ENCODE assay signal across 8 cellular contexts in genomic region chr19:50427997-50428425, GRCh38. TPM values are rescaled to one million over a fixed set of nuclear protein-coding genes. Genes with fewer than 3 reads are reported as not detected.
DNase-seq lines count a peak whose midpoint lies in the region; ATAC-seq, FAIRE-seq and TF ChIP-seq lines count a peak whose summit lies in the region.

No MANE protein-coding gene starts in this region.

- H2AFZ ChIP-seq in OCI-LY3 (ENCODE audit: low read depth, low read length) (no peak overlapping the region), keratinocyte (ENCODE audit: control insufficient read depth, low read length) (peak overlapping the region; percentile 72), smooth muscle cell (ENCODE audit: low read depth) (no peak overlapping the region)

- DNase-seq in Daoy (ENCODE audit: low read depth) (peak; percentile 58), keratinocyte (ENCODE audit: low read depth, low spot score) (no peak), smooth muscle cell (lab: John Stamatoyannopoulos, UW; ENCODE audit: unreplicated experiment) (peak; percentile 19), SHP77 (lab: John Stamatoyannopoulos, UW) (no peak)
- DNase-seq in central memory CD4-positive, alpha-beta T cell: peak; percentile 14

- H3K27me3 ChIP-seq in OCI-LY3 (ENCODE audit: low read depth, low read length): no peaks in the 10 kb centered on the region
- H3K27me3 ChIP-seq in keratinocyte (ENCODE audit: control insufficient read depth, extremely low read depth, insufficient read depth, low read length): peaks cover 9% of the 10 kb centered on the region
- no peaks in the 10 kb centered on the region for H3K27me3 ChIP-seq in smooth muscle cell (ENCODE audit: low read depth)

- H3K79me2 ChIP-seq in OCI-LY3 (ENCODE audit: low read length) (0 out of 2 replicates have a peak, but pooled peaks cover 5% of the 10 kb centered on the region), keratinocyte (ENCODE audit: control insufficient read depth, insufficient read depth, low read length) (no peaks in the 10 kb centered on the region), smooth muscle cell (ENCODE audit: low read depth) (no peaks in the 10 kb centered on the region)

- no peak overlapping the region for H3K4me3 ChIP-seq in OCI-LY3 (ENCODE audit: low read length)
- H3K4me3 ChIP-seq in keratinocyte (ENCODE audit: control insufficient read depth in 2 of 3, extremely low read depth in 1 of 3, insufficient read depth in 2 of 3, low read depth in 1 of 3, low read length in 3 of 3): peak overlapping the region; percentile 18 to 59 (median 32)
- peak overlapping the region; percentile 40 for H3K4me3 ChIP-seq in smooth muscle cell

- ATAC-seq in HG02852 (IDR thresholded peaks at IDR 0.05; ENCODE audit: unreplicated experiment) (no peak), GM18873 (IDR thresholded peaks at IDR 0.05; ENCODE audit: low FRiP score, unreplicated experiment) (no peak)

- H3K27ac ChIP-seq in OCI-LY3 (ENCODE audit: low read length) (peak overlapping the region; percentile 90), keratinocyte (ENCODE audit: control insufficient read depth, insufficient read depth, low read length) (no peak overlapping the region), smooth muscle cell (ENCODE audit: low read depth) (no peak overlapping the region)

- H3K4me2 ChIP-seq in OCI-LY3 (ENCODE audit: low read length) (peak overlapping the region; percentile 7; the same call in 1 of the 2 replicates), keratinocyte (ENCODE audit: control insufficient read depth, extremely low read depth, insufficient read depth, low read depth, low read length) (peak overlapping the region; percentile 66), smooth muscle cell (peak overlapping the region; percentile 75)

- H3K9me1 ChIP-seq in keratinocyte (ENCODE audit: control insufficient read depth, extremely low read depth, insufficient read depth, low read length): no peaks in the 10 kb centered on the region

- H3K9ac ChIP-seq in OCI-LY3 (ENCODE audit: low read length): peak overlapping the region; percentile 12; the same call in 1 of the 2 replicates
- H3K9ac ChIP-seq in keratinocyte (ENCODE audit: control insufficient read depth, extremely low read depth, insufficient read depth, low read length): peak overlapping the region; percentile 15
- H3K9ac ChIP-seq in smooth muscle cell (ENCODE audit: low read depth): no peak overlapping the region

- dilution Hi-C loops in keratinocyte (cut with MboI; ENCODE audit: extremely low pct_ligation_motif_present, low sequenced_read_pairs): no loop called here

- TF ChIP-seq CTCF in OCI-LY3 (IDR thresholded peaks at IDR 0.05; ENCODE audit: low read depth, low read length) (no peak), keratinocyte (optimal IDR thresholded peaks at IDR 0.05 in 1 of 3, IDR thresholded peaks at IDR 0.05 in 1 of 3, conservative IDR thresholded peaks at IDR 0.05 in 1 of 3; ENCODE audit: extremely low read depth in 1 of 3, insufficient read depth in 2 of 3, low read length in 3 of 3) (no peak), smooth muscle cell (IDR thresholded peaks at IDR 0.05; ENCODE audit: borderline replicate concordance, insufficient read depth, poor library complexity, severe bottlenecking) (no peak)

- WGBS in smooth muscle cell (ENCODE audit: low lambda C conversion rate): 24% methylated on average over 31 of the region's 38 CpGs

- H3K36me3 ChIP-seq in OCI-LY3 (replicated peaks; ENCODE audit: low read depth, low read length) (peaks cover 46% of the 10 kb centered on the region), keratinocyte (ENCODE audit: control insufficient read depth in 2 of 2, extremely low read depth in 1 of 2, insufficient read depth in 2 of 2, low read length in 2 of 2) (no peaks in the 10 kb centered on the region), smooth muscle cell (ENCODE audit: low read depth) (no peaks in the 10 kb centered on the region)

- H3K4me1 ChIP-seq in OCI-LY3 (ENCODE audit: low read length) (peaks cover 50% of the 10 kb centered on the region), keratinocyte (ENCODE audit: control insufficient read depth, extremely low read depth, insufficient read depth, low read length) (peaks cover 9% of the 10 kb centered on the region), smooth muscle cell (ENCODE audit: low read depth) (peaks cover 9% of the 10 kb centered on the region)

- FAIRE-seq in keratinocyte (lab: Jason Lieb, UNC): no peak

- H3K9me3 ChIP-seq in OCI-LY3 (ENCODE audit: insufficient read depth, low read length) (no peaks in the 10 kb centered on the region), keratinocyte (ENCODE audit: control insufficient read depth, low read depth, low read length) (no peaks in the 10 kb centered on the region), smooth muscle cell (replicated peaks; ENCODE audit: low read depth) (no peaks in the 10 kb centered on the region)

- H3F3A ChIP-seq in smooth muscle cell (ENCODE audit: low read depth): no peaks in the 10 kb centered on the region

- H4K20me1 ChIP-seq in OCI-LY3 (ENCODE audit: insufficient read depth, low read length): peaks cover 33% of the 10 kb centered on the region
- no peaks in the 10 kb centered on the region for H4K20me1 ChIP-seq in keratinocyte (ENCODE audit: control insufficient read depth, extremely low read depth, insufficient read depth, low read length)
- no peaks in the 10 kb centered on the region for H4K20me1 ChIP-seq in smooth muscle cell (ENCODE audit: low read depth)

RNA-seq across cellular contexts. Expression of gene MYBPC2, which starts 4.7 kb away (rescaled TPM):
- not detected in 2 replicates for total RNA-seq in Daoy (2014; rRNA removed; shearing (Covaris generic))
- 0.01 TPM in 1 of 3 replicates, not detected in the others for polyA plus RNA-seq in keratinocyte
- polyA plus RNA-seq in keratinocyte (2011; ENCODE audit: low read depth): not detected
- polyA plus RNA-seq in keratinocyte (2011; cell fraction: cytosol; rRNA removed): not detected in 2 replicates
- polyA plus RNA-seq in keratinocyte (2011; cell fraction: nucleus; rRNA removed): not detected in 2 replicates
- polyA plus RNA-seq in keratinocyte (2012; ENCODE audit: low replicate concordance): not detected in 2 replicates
- not detected in 3 replicates for polyA minus RNA-seq in keratinocyte
- not detected for polyA minus RNA-seq in keratinocyte (2011; cell fraction: cytosol; rRNA and poly(A)+ RNA removed)
- not detected in 2 replicates for polyA minus RNA-seq in keratinocyte (2011; cell fraction: nucleus; rRNA and poly(A)+ RNA removed)
- 0.18 TPM in 1 of 2 replicates, not detected in the other for total RNA-seq in smooth muscle cell
- polyA plus RNA-seq in smooth muscle cell: not detected in 2 replicates

RNA-seq across cellular contexts. Expression of gene SPIB, which starts 9.3 kb away (rescaled TPM):
- total RNA-seq in Daoy (2014; rRNA removed; shearing (Covaris generic)): not detected in 2 replicates
- polyA plus RNA-seq in keratinocyte (0.10 TPM in 1 of 3 replicates, not detected in the others), smooth muscle cell (0.17 TPM in 1 of 2 replicates, not detected in the other)
- not detected for polyA plus RNA-seq in keratinocyte (2011; ENCODE audit: low read depth)
- polyA plus RNA-seq in keratinocyte (2011; cell fraction: cytosol; rRNA removed): not detected in 2 replicates
- polyA plus RNA-seq in keratinocyte (2011; cell fraction: nucleus; rRNA removed): not detected in 2 replicates
- 0.07 TPM in 1 of 2 replicates, not detected in the other for polyA plus RNA-seq in keratinocyte (2012; ENCODE audit: low replicate concordance)
- not detected in 3 replicates for polyA minus RNA-seq in keratinocyte
- polyA minus RNA-seq in keratinocyte (2011; cell fraction: cytosol; rRNA and poly(A)+ RNA removed): not detected
- polyA minus RNA-seq in keratinocyte (2011; cell fraction: nucleus; rRNA and poly(A)+ RNA removed): not detected in 2 replicates
- not detected in 2 replicates for total RNA-seq in smooth muscle cell

RNA-seq across cellular contexts. Expression of gene POLD1, which starts 43.9 kb away (rescaled TPM):
- total RNA-seq in Daoy (2014; rRNA removed; shearing (Covaris generic)): 84.5 and 99.5 TPM in 2 replicates
- polyA plus RNA-seq in keratinocyte: 8.7 to 12.2 TPM (median 10.7 TPM) in 3 replicates
- 15.2 TPM for polyA plus RNA-seq in keratinocyte (2011; ENCODE audit: low read depth)
- 3.7 and 12.7 TPM in 2 replicates for polyA plus RNA-seq in keratinocyte (2011; cell fraction: cytosol; rRNA removed)
- polyA plus RNA-seq in keratinocyte (2011; cell fraction: nucleus; rRNA removed): 17.9 and 25.8 TPM in 2 replicates
- 12.0 and 30.2 TPM in 2 replicates for polyA plus RNA-seq in keratinocyte (2012; ENCODE audit: low replicate concordance)
- polyA minus RNA-seq in keratinocyte: 13.6 to 35.0 TPM (median 17.4 TPM) in 3 replicates
- polyA minus RNA-seq in keratinocyte (2011; cell fraction: cytosol; rRNA and poly(A)+ RNA removed): 40.7 TPM
- 15.3 and 24.7 TPM in 2 replicates for polyA minus RNA-seq in keratinocyte (2011; cell fraction: nucleus; rRNA and poly(A)+ RNA removed)
- total RNA-seq in smooth muscle cell: 14.9 and 16.0 TPM in 2 replicates
- 37.6 and 41.6 TPM in 2 replicates for polyA plus RNA-seq in smooth muscle cell

RNA-seq across cellular contexts. Expression of gene EMC10, which starts 48.3 kb away (rescaled TPM):
- 98.2 and 135 TPM in 2 replicates for total RNA-seq in Daoy (2014; rRNA removed; shearing (Covaris generic))
- polyA plus RNA-seq in keratinocyte: 26.7 to 36.9 TPM (median 32.3 TPM) in 3 replicates
- 3.7 TPM for polyA plus RNA-seq in keratinocyte (2011; ENCODE audit: low read depth)
- 14.3 and 30.6 TPM in 2 replicates for polyA plus RNA-seq in keratinocyte (2011; cell fraction: cytosol; rRNA removed)
- 35.0 and 40.0 TPM in 2 replicates for polyA plus RNA-seq in keratinocyte (2011; cell fraction: nucleus; rRNA removed)
- 16.5 and 49.2 TPM in 2 replicates for polyA plus RNA-seq in keratinocyte (2012; ENCODE audit: low replicate concordance)
- polyA minus RNA-seq in keratinocyte: 9.3 to 22.8 TPM (median 9.6 TPM) in 3 replicates
- 52.6 TPM for polyA minus RNA-seq in keratinocyte (2011; cell fraction: cytosol; rRNA and poly(A)+ RNA removed)
- 23.0 and 29.8 TPM in 2 replicates for polyA minus RNA-seq in keratinocyte (2011; cell fraction: nucleus; rRNA and poly(A)+ RNA removed)
- 49.0 and 51.7 TPM in 2 replicates for total RNA-seq in smooth muscle cell
- polyA plus RNA-seq in smooth muscle cell: 18.0 and 22.0 TPM in 2 replicates

RNA-seq across cellular contexts. Expression of gene GARIN5A, which starts 48.6 kb away (rescaled TPM):
- total RNA-seq in Daoy (2014; rRNA removed; shearing (Covaris generic)): 0.46 and 0.95 TPM in 2 replicates
- 0.37 to 0.83 TPM (median 0.64 TPM) in 3 replicates for polyA plus RNA-seq in keratinocyte
- polyA plus RNA-seq in keratinocyte (2011; ENCODE audit: low read depth): not detected
- polyA plus RNA-seq in keratinocyte (2011; cell fraction: cytosol; rRNA removed): 0.51 and 1.8 TPM in 2 replicates
- 0.66 and 1.4 TPM in 2 replicates for polyA plus RNA-seq in keratinocyte (2011; cell fraction: nucleus; rRNA removed)
- polyA plus RNA-seq in keratinocyte (2012; ENCODE audit: low replicate concordance): 1.0 and 1.9 TPM in 2 replicates
- 0.23 to 4.1 TPM (median 0.51 TPM) in 3 replicates for polyA minus RNA-seq in keratinocyte
- polyA minus RNA-seq in keratinocyte (2011; cell fraction: cytosol; rRNA and poly(A)+ RNA removed): 2.1 TPM
- 0.42 TPM in 1 of 2 replicates, not detected in the other for polyA minus RNA-seq in keratinocyte (2011; cell fraction: nucleus; rRNA and poly(A)+ RNA removed)
- total RNA-seq in smooth muscle cell: 1.7 and 4.1 TPM in 2 replicates
- 2.1 and 3.7 TPM in 2 replicates for polyA plus RNA-seq in smooth muscle cell

Comparison
In these comparisons a context has a peak if more than half of its experiments do, and no peak if none do; other contexts are left out.
1. DNase-seq: peak in Daoy (single experiment), central memory CD4-positive, alpha-beta T cell (single experiment) and smooth muscle cell (single experiment); none in keratinocyte (single experiment) and SHP77 (0 of 2).
2. H3K4me2 ChIP-seq: peak in every context shown above with its lines; median percentile 75 in smooth muscle cell; 66 in keratinocyte; 7 in OCI-LY3.